Comparison of ENCODE assay signal across 10 cellular contexts in the genomic region with DNA sequence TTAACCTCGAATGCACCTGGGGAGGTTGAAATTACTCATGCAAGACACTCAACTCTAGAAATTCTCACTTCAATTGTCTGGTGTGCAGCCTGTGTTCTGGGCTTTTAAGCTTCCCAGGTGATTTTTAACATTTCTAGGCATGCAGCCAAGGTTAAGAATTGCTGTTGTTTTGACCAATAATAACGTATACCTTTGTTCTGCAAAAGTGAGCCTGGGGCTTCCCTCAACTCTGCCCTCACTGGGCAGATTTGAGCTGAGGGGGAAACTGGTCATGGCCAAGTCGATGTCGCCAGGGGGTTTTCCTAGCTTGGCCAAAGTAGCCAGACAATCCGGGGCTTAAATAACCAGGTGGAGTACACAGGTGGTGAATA. TPM values are rescaled to one million over a fixed set of nuclear protein-coding genes. Genes with fewer than 3 reads are reported as not detected.
A peak's percentile ranks its signal among the peaks of the same experiment; 100 is the strongest.
DNase-seq lines count a peak whose midpoint lies in the region; ATAC-seq and TF ChIP-seq lines count a peak whose summit lies in the region.
"Had no signal": no experiment of that assay in that cellular context is flagged by ENCODE, and none has a peak within 500 bp of the region (broad histone marks: within the 10 kb centered on the region; RNA-seq: fewer than 3 reads in every experiment).

No MANE protein-coding gene starts in this region.

- DNase-seq in NCI-H2171 treated with DMSO at 0.1 percent for 48 hours (lab: John Stamatoyannopoulos, UW) (peak; percentile 12), NCI-H2171 (lab: John Stamatoyannopoulos, UW) (no peak), renal cortical epithelial cell (ENCODE audit: low read depth) (peak; percentile 59), posterior vena cava (ENCODE audit: low spot score) (no peak), DMS53 (lab: John Stamatoyannopoulos, UW) (no peak), WTC11 (ENCODE audit: low spot score) (no peak)

- CTCF ChIA-PET in WTC11 (lab: Charles Lee): interaction anchor here (0.9 to 1.2 kb wide), 2 partner anchors 12 to 236 kb away, joined by 3 to 5 read pairs; no protein-coding TSS in a partner anchor

- peaks cover 10% of the 10 kb centered on the region for H3K9me3 Mint-ChIP-seq in WTC11

- H3K36me3 Mint-ChIP-seq in WTC11: no peaks in the 10 kb centered on the region

- H3K4me3 Mint-ChIP-seq in WTC11: no peak overlapping the region

- POLR2A ChIA-PET in WTC11 (lab: Charles Lee): no interaction called here

- intact Hi-C loops in posterior vena cava (cut with DNase I): loop anchor here in 1 of 2 donors (10.0 kb wide), 1 partner anchor 57 kb away; no protein-coding TSS in a partner anchor

- no peak overlapping the region for H3K27ac Mint-ChIP-seq in WTC11

- peaks cover 7% of the 10 kb centered on the region; the same call in 1 of the 2 replicates for H3K4me1 Mint-ChIP-seq in WTC11

- no peak for TF ChIP-seq CTCF in WTC11 (IDR thresholded peaks at IDR 0.05)

- ATAC-seq in HG02642 (IDR thresholded peaks at IDR 0.05; ENCODE audit: poor library complexity, unreplicated experiment) (peak; percentile 87), HG03565 (IDR thresholded peaks at IDR 0.05; ENCODE audit: unreplicated experiment) (peak; percentile 55), WTC11 (no peak)
- ATAC-seq: A549 had no signal

- H3K27me3 Mint-ChIP-seq in WTC11 (ENCODE audit: low read depth): peaks cover 3% of the 10 kb centered on the region

TF ChIP-seq in WTC11, 78 proteins besides CTCF, POLR2A, EP300 and RAD21 (continues in another document):
- TF ChIP-seq CREB1 (CRISPR knock-in tag; IDR thresholded peaks at IDR 0.05) (no peak), TP53 (CRISPR knock-in tag; IDR thresholded peaks at IDR 0.05) (no peak), FOXJ3 (CRISPR knock-in tag; IDR thresholded peaks at IDR 0.05; ENCODE audit: borderline replicate concordance) (no peak), IRF2 (CRISPR knock-in tag; IDR thresholded peaks at IDR 0.05; ENCODE audit: borderline replicate concordance, low read depth) (no peak), ZNF232 (CRISPR knock-in tag; IDR thresholded peaks at IDR 0.05) (no peak), ZNF396 (CRISPR knock-in tag; IDR thresholded peaks at IDR 0.05; ENCODE audit: borderline replicate concordance) (no peak), GRHL2 (CRISPR knock-in tag; IDR thresholded peaks at IDR 0.05; ENCODE audit: insufficient replicate concordance, severe bottlenecking) (no peak), RELA (CRISPR knock-in tag; IDR thresholded peaks at IDR 0.05; ENCODE audit: borderline replicate concordance) (no peak), SMAD4 (CRISPR knock-in tag; IDR thresholded peaks at IDR 0.05) (no peak), ZNF671 (CRISPR knock-in tag; IDR thresholded peaks at IDR 0.05) (no peak), TEAD4 (CRISPR knock-in tag; IDR thresholded peaks at IDR 0.05) (no peak), PRRX2 (CRISPR knock-in tag; IDR thresholded peaks at IDR 0.05) (no peak), ZNF138 (CRISPR knock-in tag; conservative IDR thresholded peaks at IDR 0.05) (no peak)
- TF ChIP-seq, protein P1, sequence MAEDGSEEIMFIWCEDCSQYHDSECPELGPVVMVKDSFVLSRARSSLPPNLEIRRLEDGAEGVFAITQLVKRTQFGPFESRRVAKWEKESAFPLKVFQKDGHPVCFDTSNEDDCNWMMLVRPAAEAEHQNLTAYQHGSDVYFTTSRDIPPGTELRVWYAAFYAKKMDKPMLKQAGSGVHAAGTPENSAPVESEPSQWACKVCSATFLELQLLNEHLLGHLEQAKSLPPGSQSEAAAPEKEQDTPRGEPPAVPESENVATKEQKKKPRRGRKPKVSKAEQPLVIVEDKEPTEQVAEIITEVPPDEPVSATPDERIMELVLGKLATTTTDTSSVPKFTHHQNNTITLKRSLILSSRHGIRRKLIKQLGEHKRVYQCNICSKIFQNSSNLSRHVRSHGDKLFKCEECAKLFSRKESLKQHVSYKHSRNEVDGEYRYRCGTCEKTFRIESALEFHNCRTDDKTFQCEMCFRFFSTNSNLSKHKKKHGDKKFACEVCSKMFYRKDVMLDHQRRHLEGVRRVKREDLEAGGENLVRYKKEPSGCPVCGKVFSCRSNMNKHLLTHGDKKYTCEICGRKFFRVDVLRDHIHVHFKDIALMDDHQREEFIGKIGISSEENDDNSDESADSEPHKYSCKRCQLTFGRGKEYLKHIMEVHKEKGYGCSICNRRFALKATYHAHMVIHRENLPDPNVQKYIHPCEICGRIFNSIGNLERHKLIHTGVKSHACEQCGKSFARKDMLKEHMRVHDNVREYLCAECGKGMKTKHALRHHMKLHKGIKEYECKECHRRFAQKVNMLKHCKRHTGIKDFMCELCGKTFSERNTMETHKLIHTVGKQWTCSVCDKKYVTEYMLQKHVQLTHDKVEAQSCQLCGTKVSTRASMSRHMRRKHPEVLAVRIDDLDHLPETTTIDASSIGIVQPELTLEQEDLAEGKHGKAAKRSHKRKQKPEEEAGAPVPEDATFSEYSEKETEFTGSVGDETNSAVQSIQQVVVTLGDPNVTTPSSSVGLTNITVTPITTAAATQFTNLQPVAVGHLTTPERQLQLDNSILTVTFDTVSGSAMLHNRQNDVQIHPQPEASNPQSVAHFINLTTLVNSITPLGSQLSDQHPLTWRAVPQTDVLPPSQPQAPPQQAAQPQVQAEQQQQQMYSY (CRISPR knock-in tag; IDR thresholded peaks at IDR 0.05): no peak
- TF ChIP-seq, protein P2, sequence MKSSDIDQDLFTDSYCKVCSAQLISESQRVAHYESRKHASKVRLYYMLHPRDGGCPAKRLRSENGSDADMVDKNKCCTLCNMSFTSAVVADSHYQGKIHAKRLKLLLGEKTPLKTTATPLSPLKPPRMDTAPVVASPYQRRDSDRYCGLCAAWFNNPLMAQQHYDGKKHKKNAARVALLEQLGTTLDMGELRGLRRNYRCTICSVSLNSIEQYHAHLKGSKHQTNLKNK (CRISPR knock-in tag; IDR thresholded peaks at IDR 0.05): no peak
- TF ChIP-seq, protein P3, sequence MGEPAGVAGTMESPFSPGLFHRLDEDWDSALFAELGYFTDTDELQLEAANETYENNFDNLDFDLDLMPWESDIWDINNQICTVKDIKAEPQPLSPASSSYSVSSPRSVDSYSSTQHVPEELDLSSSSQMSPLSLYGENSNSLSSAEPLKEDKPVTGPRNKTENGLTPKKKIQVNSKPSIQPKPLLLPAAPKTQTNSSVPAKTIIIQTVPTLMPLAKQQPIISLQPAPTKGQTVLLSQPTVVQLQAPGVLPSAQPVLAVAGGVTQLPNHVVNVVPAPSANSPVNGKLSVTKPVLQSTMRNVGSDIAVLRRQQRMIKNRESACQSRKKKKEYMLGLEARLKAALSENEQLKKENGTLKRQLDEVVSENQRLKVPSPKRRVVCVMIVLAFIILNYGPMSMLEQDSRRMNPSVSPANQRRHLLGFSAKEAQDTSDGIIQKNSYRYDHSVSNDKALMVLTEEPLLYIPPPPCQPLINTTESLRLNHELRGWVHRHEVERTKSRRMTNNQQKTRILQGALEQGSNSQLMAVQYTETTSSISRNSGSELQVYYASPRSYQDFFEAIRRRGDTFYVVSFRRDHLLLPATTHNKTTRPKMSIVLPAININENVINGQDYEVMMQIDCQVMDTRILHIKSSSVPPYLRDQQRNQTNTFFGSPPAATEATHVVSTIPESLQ (CRISPR knock-in tag; IDR thresholded peaks at IDR 0.05): no peak
- TF ChIP-seq, protein P4, sequence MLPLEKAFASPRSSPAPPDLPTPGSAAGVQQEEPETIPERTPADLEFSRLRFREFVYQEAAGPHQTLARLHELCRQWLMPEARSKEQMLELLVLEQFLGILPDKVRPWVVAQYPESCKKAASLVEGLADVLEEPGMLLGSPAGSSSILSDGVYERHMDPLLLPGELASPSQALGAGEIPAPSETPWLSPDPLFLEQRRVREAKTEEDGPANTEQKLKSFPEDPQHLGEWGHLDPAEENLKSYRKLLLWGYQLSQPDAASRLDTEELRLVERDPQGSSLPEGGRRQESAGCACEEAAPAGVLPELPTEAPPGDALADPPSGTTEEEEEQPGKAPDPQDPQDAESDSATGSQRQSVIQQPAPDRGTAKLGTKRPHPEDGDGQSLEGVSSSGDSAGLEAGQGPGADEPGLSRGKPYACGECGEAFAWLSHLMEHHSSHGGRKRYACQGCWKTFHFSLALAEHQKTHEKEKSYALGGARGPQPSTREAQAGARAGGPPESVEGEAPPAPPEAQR (CRISPR knock-in tag; IDR thresholded peaks at IDR 0.05): no peak
- TF ChIP-seq, protein P5, sequence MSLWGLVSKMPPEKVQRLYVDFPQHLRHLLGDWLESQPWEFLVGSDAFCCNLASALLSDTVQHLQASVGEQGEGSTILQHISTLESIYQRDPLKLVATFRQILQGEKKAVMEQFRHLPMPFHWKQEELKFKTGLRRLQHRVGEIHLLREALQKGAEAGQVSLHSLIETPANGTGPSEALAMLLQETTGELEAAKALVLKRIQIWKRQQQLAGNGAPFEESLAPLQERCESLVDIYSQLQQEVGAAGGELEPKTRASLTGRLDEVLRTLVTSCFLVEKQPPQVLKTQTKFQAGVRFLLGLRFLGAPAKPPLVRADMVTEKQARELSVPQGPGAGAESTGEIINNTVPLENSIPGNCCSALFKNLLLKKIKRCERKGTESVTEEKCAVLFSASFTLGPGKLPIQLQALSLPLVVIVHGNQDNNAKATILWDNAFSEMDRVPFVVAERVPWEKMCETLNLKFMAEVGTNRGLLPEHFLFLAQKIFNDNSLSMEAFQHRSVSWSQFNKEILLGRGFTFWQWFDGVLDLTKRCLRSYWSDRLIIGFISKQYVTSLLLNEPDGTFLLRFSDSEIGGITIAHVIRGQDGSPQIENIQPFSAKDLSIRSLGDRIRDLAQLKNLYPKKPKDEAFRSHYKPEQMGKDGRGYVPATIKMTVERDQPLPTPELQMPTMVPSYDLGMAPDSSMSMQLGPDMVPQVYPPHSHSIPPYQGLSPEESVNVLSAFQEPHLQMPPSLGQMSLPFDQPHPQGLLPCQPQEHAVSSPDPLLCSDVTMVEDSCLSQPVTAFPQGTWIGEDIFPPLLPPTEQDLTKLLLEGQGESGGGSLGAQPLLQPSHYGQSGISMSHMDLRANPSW (CRISPR knock-in tag; conservative IDR thresholded peaks at IDR 0.05; ENCODE audit: low read depth): no peak
- TF ChIP-seq, protein P6, sequence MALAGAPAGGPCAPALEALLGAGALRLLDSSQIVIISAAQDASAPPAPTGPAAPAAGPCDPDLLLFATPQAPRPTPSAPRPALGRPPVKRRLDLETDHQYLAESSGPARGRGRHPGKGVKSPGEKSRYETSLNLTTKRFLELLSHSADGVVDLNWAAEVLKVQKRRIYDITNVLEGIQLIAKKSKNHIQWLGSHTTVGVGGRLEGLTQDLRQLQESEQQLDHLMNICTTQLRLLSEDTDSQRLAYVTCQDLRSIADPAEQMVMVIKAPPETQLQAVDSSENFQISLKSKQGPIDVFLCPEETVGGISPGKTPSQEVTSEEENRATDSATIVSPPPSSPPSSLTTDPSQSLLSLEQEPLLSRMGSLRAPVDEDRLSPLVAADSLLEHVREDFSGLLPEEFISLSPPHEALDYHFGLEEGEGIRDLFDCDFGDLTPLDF (CRISPR knock-in tag; IDR thresholded peaks at IDR 0.05): no peak

RNA-seq across cellular contexts. Expression of a gene that starts 0.6 kb away (rescaled TPM):
- not detected in 2 replicates for total RNA-seq in renal cortical epithelial cell
- total RNA-seq in posterior vena cava: 1 to 10 TPM; 1.9 to 9.0 TPM
- 27.6 to 41.2 TPM (median 28.2 TPM) in 3 replicates for total RNA-seq in WTC11 (2021)
- total RNA-seq: activated CD8-positive, alpha-beta memory T cell treated with anti-CD3 and anti-CD28 coated beads for 36 hours had no signal

RNA-seq across cellular contexts. Expression of a gene that starts 22.1 kb away (rescaled TPM):
- total RNA-seq in renal cortical epithelial cell: not detected in 2 replicates
- total RNA-seq in posterior vena cava: 1 to 10 TPM in 1 of 2 donors, not detected in 1; 7.8 TPM
- 9.9 to 14.8 TPM (median 11.1 TPM) in 3 replicates for total RNA-seq in WTC11 (2021)
- total RNA-seq: activated CD8-positive, alpha-beta memory T cell treated with anti-CD3 and anti-CD28 coated beads for 36 hours had no signal

Comparison
In these comparisons a context has a peak if more than half of its experiments do, and no peak if none do; other contexts are left out.
1. DNase-seq: peak in NCI-H2171 treated with DMSO at 0.1 percent for 48 hours (single experiment) and renal cortical epithelial cell (single experiment); none in NCI-H2171 (single experiment), posterior vena cava (single experiment), DMS53 (single experiment) and WTC11 (single experiment).